ENCODE assay signal across 8 cellular contexts in the genomic region with DNA sequence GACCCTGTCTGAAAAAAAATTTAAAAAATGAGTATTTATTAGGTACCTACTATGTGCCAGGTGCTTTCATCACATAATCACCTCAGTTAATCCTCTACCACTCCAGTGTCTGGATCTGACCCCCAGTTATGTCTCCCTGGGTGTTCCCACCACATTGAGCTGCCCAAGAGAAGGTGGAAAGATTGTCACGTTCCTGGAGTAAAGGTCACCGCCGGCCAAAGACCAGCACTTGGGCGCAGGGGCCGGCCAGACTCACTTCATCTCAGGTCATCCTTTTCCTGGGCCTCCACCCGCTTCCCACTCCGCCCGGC. TPM values are rescaled to one million over a fixed set of nuclear protein-coding genes. Genes with fewer than 3 reads are reported as not detected.
DNase-seq lines count a peak whose midpoint lies in the region; ATAC-seq and TF ChIP-seq lines count a peak whose summit lies in the region.

No MANE protein-coding gene starts in this region.

- peaks cover 39% of the 10 kb centered on the region for H3K36me3 Mint-ChIP-seq in activated CD4-positive, alpha-beta T cell treated with anti-CD3 and anti-CD28 coated beads for 36 hours (ENCODE audit: low read depth)

- intact Hi-C loops in activated CD4-positive, alpha-beta T cell treated with anti-CD3 and anti-CD28 coated beads for 36 hours (cut with DNase I, micrococcal nuclease), result loop anchor here (5.0 kb wide), 2 partner anchors 54 to 264 kb away; a partner anchor contains a TSS
- intact Hi-C loops in left lung (cut with DNase I) (no loop called here), thyroid gland (cut with DNase I) (loop anchor here (5.0 kb wide), 1 partner anchor 49 kb away; no protein-coding TSS in a partner anchor)

- H3K27me3 Mint-ChIP-seq in activated CD4-positive, alpha-beta T cell treated with anti-CD3 and anti-CD28 coated beads for 36 hours, result no peaks in the 10 kb centered on the region

- H3K4me1 ChIP-seq in left lung (peaks cover 12 to 43% of the 10 kb centered on the region in 2 donors), thyroid gland (peaks cover 6 to 12% of the 10 kb centered on the region in 2 donors)

- no peak for ATAC-seq in activated CD4-positive, alpha-beta T cell treated with anti-CD3 and anti-CD28 coated beads for 36 hours
- ATAC-seq in left lung (peak; percentile 23), HG03439 (IDR thresholded peaks at IDR 0.05; ENCODE audit: unreplicated experiment) (no peak)

- no peak for TF ChIP-seq CTCF in astrocyte of the cerebellum (IDR thresholded peaks at IDR 0.05; ENCODE audit: low read depth, low read length, missing control alignments)
- no peak for TF ChIP-seq CTCF in left lung (IDR thresholded peaks at IDR 0.05)
- TF ChIP-seq CTCF in thyroid gland (IDR thresholded peaks at IDR 0.05), result no peak
- TF ChIP-seq CTCF in GM13976 (IDR thresholded peaks at IDR 0.05; ENCODE audit: borderline replicate concordance, control extremely low read depth, extremely low read depth, insufficient read depth, missing control alignments), result no peak

- peak overlapping the region; percentile 96 for H3K27ac Mint-ChIP-seq in activated CD4-positive, alpha-beta T cell treated with anti-CD3 and anti-CD28 coated beads for 36 hours

- POLR2A ChIA-PET in activated CD4-positive, alpha-beta T cell treated with anti-CD3 and anti-CD28 coated beads for 36 hours (lab: Charles Lee), result interaction anchor here (1.3 to 1.8 kb wide), 3 partner anchors 26 to 146 kb away, joined by 4 to 15 read pairs (median 9); a partner anchor contains a TSS

- H3K9me3 ChIP-seq in left lung (no peaks in the 10 kb centered on the region), thyroid gland (no peaks in the 10 kb centered on the region)

- 0% methylated on average over 8 of the region's 8 CpGs for WGBS in thyroid gland, 2 donors

- CTCF ChIA-PET in activated CD4-positive, alpha-beta T cell treated with anti-CD3 and anti-CD28 coated beads for 36 hours (lab: Charles Lee), result interaction anchor here (0.7 to 2.7 kb wide), 6 partner anchors 12 to 449 kb away, joined by 3 to 18 read pairs (median 4); a partner anchor contains a TSS

- H3K4me3 ChIP-seq in astrocyte of the cerebellum (ENCODE audit: low read depth, low read length), result peak overlapping the region; percentile 89
- peak overlapping the region; percentile 90 to 95 for H3K4me3 ChIP-seq in left lung
- H3K4me3 ChIP-seq in thyroid gland (replicated peaks in 1 of 3), result peak overlapping the region; percentile 55 to 93 (median 83)

- in situ Hi-C loops in astrocyte of the cerebellum (cut with HindIII; ENCODE audit: low sequenced_read_pairs), result loop anchor here (5.0 kb wide), 2 partner anchors 41 to 106 kb away; a partner anchor contains a TSS
- in situ Hi-C loops in GM13976 (cut with MboI; ENCODE audit: low sequenced_read_pairs, unreplicated experiment), result no loop called here

- no peak for DNase-seq in activated CD4-positive, alpha-beta T cell treated with anti-CD3 and anti-CD28 coated beads for 36 hours
- DNase-seq in activated CD4-positive, alpha-beta T cell treated with anti-CD3 and anti-CD28 coated beads, Interleukin-2, amount 50 U/mL, for 48 hours, result no peak
- DNase-seq in astrocyte of the cerebellum (ENCODE audit: low read depth) (no peak), left lung (no peak), thyroid gland (no peak), GM13976 (ENCODE audit: low spot score) (no peak), epidermal melanocyte (ENCODE audit: insufficient read length, low spot score) (no peak)

- no peaks in the 10 kb centered on the region for H3K9me3 Mint-ChIP-seq in activated CD4-positive, alpha-beta T cell treated with anti-CD3 and anti-CD28 coated beads for 36 hours (ENCODE audit: low read depth)

- peaks cover 0 to 37% of the 10 kb centered on the region in 2 donors for H3K36me3 ChIP-seq in left lung
- peaks cover 3 to 6% of the 10 kb centered on the region in 2 donors for H3K36me3 ChIP-seq in thyroid gland

- H3K4me3 Mint-ChIP-seq in activated CD4-positive, alpha-beta T cell treated with anti-CD3 and anti-CD28 coated beads for 36 hours, result peak overlapping the region; percentile 93

- H3K27ac ChIP-seq in left lung (peak overlapping the region; percentile 80 to 97), thyroid gland (peak overlapping the region in 1 of 3 donors; percentile 74)

- no peak for TF ChIP-seq POLR2A in thyroid gland (IDR thresholded peaks at IDR 0.05)

- peaks cover 50% of the 10 kb centered on the region for H3K4me1 Mint-ChIP-seq in activated CD4-positive, alpha-beta T cell treated with anti-CD3 and anti-CD28 coated beads for 36 hours

- H3K27me3 ChIP-seq in left lung (no peaks in the 10 kb centered on the region), thyroid gland (no peaks in the 10 kb centered on the region)

RNA-seq across cellular contexts. Expression of a gene that starts 0.7 kb away (rescaled TPM):
- 100 to 1,000 TPM; 106 to 126 TPM for total RNA-seq in activated CD4-positive, alpha-beta T cell treated with anti-CD3 and anti-CD28 coated beads for 36 hours
- total RNA-seq in left lung, result 10 to 100 TPM; 52.7 to 59.8 TPM
- 10 to 100 TPM; 38.8 to 55.0 (median 41.0) TPM for total RNA-seq in thyroid gland

RNA-seq across cellular contexts. Expression of a gene that starts 17.7 kb away (rescaled TPM):
- total RNA-seq in activated CD4-positive, alpha-beta T cell treated with anti-CD3 and anti-CD28 coated beads for 36 hours, result not detected
- total RNA-seq in left lung, result under 1 TPM in 1 of 2 donors, not detected in 1; 0.17 TPM
- under 1 TPM in 2 of 4 donors, not detected in 2; 0.11 to 0.29 TPM for total RNA-seq in thyroid gland

RNA-seq across cellular contexts. Expression of a gene that starts 34.4 kb away (rescaled TPM):
- not detected for total RNA-seq in activated CD4-positive, alpha-beta T cell treated with anti-CD3 and anti-CD28 coated beads for 36 hours
- under 1 TPM in 1 of 2 donors, not detected in 1; 0.61 TPM for total RNA-seq in left lung
- 1 to 10 TPM in 1 of 4 donors, not detected in 3; 1.0 TPM for total RNA-seq in thyroid gland

RNA-seq across cellular contexts. Expression of a gene that starts 41.2 kb away (rescaled TPM):
- total RNA-seq in activated CD4-positive, alpha-beta T cell treated with anti-CD3 and anti-CD28 coated beads for 36 hours, result 10 to 100 TPM; 47.3 to 48.0 TPM
- total RNA-seq in left lung (10 to 100 TPM; 77.4 to 98.5 TPM), thyroid gland (10 to 100 TPM; 30.1 to 57.7 (median 41.6) TPM)

Comparison
In these comparisons a context has a peak if more than half of its experiments do, and no peak if none do; other contexts are left out.
1. intact Hi-C loops: an anchor here in activated CD4-positive, alpha-beta T cell treated with anti-CD3 and anti-CD28 coated beads for 36 hours (5.0 kb wide) and thyroid gland (5.0 kb wide); none called in left lung.